23 cellular contexts compared by ENCODE assay signal in genomic region chr16:52742052-52742451, GRCh38.
DNase-seq lines count a peak whose midpoint lies in the region; ATAC-seq, FAIRE-seq and TF ChIP-seq lines count a peak whose summit lies in the region.
"Had no signal": no experiment of that assay in that cellular context is flagged by ENCODE, and none has a peak within 500 bp of the region (broad histone marks: within the 10 kb centered on the region; RNA-seq: fewer than 3 reads in every experiment).

No MANE protein-coding gene starts in this region.

- H3K4me3 Mint-ChIP-seq in activated T-cell treated with anti-CD3 and anti-CD28 coated beads, Interleukin-2, amount 50 U/mL, for 4 hours = no peak overlapping the region
- no peak overlapping the region for H3K4me3 Mint-ChIP-seq in T-helper 17 cell
- H3K4me3 Mint-ChIP-seq: B cell; CD8-positive, alpha-beta T cell; HFFc6 had no signal

- CTCF ChIA-PET in H1 (lab: Charles Lee; ENCODE audit: partially characterized antibody) = interaction anchor here (0.8 to 3.8 kb wide), 4 partner anchors 10 to 672 kb away, joined by 3 to 10 read pairs (median 7); no protein-coding TSS in a partner anchor

- no peak overlapping the region for H2AK5ac ChIP-seq in H1 (ENCODE audit: low read depth, low read length)

- no peaks in the 10 kb centered on the region for H3K23me2 ChIP-seq in H1 (ENCODE audit: low read depth, low read length)

- H2BK5ac ChIP-seq in H1 (ENCODE audit: low read depth, low read length) = peak overlapping the region; percentile 41; the same call in 1 of the 2 replicates

- no peak for TF ChIP-seq CTCF in H1 (IDR thresholded peaks at IDR 0.05; ENCODE audit: control extremely low read depth in 1 of 3, insufficient read depth in 1 of 3, low read depth in 1 of 3, low read length in 3 of 3)

- no peak overlapping the region for H2BK120ac ChIP-seq in H1 (replicated peaks; ENCODE audit: low read depth, low read length)

- no peak overlapping the region for H3K14ac ChIP-seq in H1 (ENCODE audit: insufficient read length)

- H2BK15ac ChIP-seq in H1 (ENCODE audit: low read length) = no peak overlapping the region

- 0 out of 2 replicates have a peak, but pooled peaks cover 3% of the 10 kb centered on the region for H3K9me3 ChIP-seq in HUES6 (ENCODE audit: control insufficient read depth, insufficient read depth, low read depth, low read length)
- no peaks in the 10 kb centered on the region for H3K9me3 ChIP-seq in H1 (ENCODE audit: insufficient read depth in 2 of 2, low read depth in 1 of 2, low read length in 1 of 2)
- no peaks in the 10 kb centered on the region for H3K9me3 ChIP-seq in iPS-20b (ENCODE audit: insufficient read depth, low read depth, low read length)
- no peaks in the 10 kb centered on the region for H3K9me3 ChIP-seq in T-helper 17 cell (ENCODE audit: control insufficient read depth, low read length, poor library complexity, severe bottlenecking)

- H3K36me3 ChIP-seq in HUES6 (ENCODE audit: control insufficient read depth, insufficient read depth, low read length) (no peaks in the 10 kb centered on the region), H1 (ENCODE audit: control insufficient read depth in 2 of 4, insufficient read depth in 4 of 4, low read length in 3 of 4) (no peaks in the 10 kb centered on the region), iPS-20b (ENCODE audit: insufficient read depth, low read depth, low read length) (no peaks in the 10 kb centered on the region)
- H3K36me3 ChIP-seq: BLaER1 treated with 17β-estradiol and CSF1 and Interleukin-3, amounts not matched to agents 10 nM and 100 nM had no signal

- H3K18ac ChIP-seq in H1 (ENCODE audit: extremely low read depth, low read length) = peak overlapping the region; percentile 36

- H4K8ac ChIP-seq in H1 (ENCODE audit: extremely low read depth, insufficient read depth, low read length) = no peak overlapping the region

- no peak overlapping the region for H3K56ac ChIP-seq in H1 (replicated peaks; ENCODE audit: insufficient read length, low read depth, low read length)

- no peaks in the 10 kb centered on the region for H3K27me3 ChIP-seq in HUES6 (ENCODE audit: control insufficient read depth, insufficient read depth, low read length)
- no peaks in the 10 kb centered on the region for H3K27me3 ChIP-seq in H1 (replicated peaks in 1 of 4; ENCODE audit: control insufficient read depth in 3 of 4, extremely low read depth in 1 of 4, insufficient read depth in 3 of 4, low read length in 3 of 4)
- H3K27me3 ChIP-seq in iPS-20b (ENCODE audit: insufficient read depth, low read length) = no peaks in the 10 kb centered on the region
- H3K27me3 ChIP-seq: BLaER1 treated with 17β-estradiol and CSF1 and Interleukin-3, amounts not matched to agents 10 nM and 100 nM had no signal

- H3K9ac ChIP-seq in HUES6 (ENCODE audit: low read length) = peak overlapping the region; percentile 38
- H3K9ac ChIP-seq in H1 (replicated peaks in 1 of 4; ENCODE audit: extremely low read depth in 1 of 4, low read depth in 3 of 4, low read length in 3 of 4) = no peak overlapping the region; a peak in 1 of 7 replicates
- peak overlapping the region; percentile 9; the same call in 1 of the 2 replicates for H3K9ac ChIP-seq in iPS-20b (ENCODE audit: low read depth, low read length)

- H3K27ac ChIP-seq in HUES6 (ENCODE audit: low read depth, low read length) (peak overlapping the region; percentile 90; the same call in 1 of the 2 replicates), H1 (ENCODE audit: low read depth, low read length) (no peak overlapping the region), iPS-20b (ENCODE audit: low read length) (no peak overlapping the region)
- H3K27ac ChIP-seq: 22Rv1, HL-60 had no signal

- no peaks in the 10 kb centered on the region for H3K79me1 ChIP-seq in H1 (ENCODE audit: low read depth, low read length)

- no peak for TF ChIP-seq RAD21 in H1 (IDR thresholded peaks at IDR 0.05 in 1 of 2, conservative IDR thresholded peaks at IDR 0.05 in 1 of 2; ENCODE audit: low read depth in 2 of 2, low read length in 2 of 2)

- no peaks in the 10 kb centered on the region for H4K20me1 ChIP-seq in H1 (replicated peaks in 1 of 2; ENCODE audit: control insufficient read depth in 1 of 2, insufficient read depth in 2 of 2, low read length in 2 of 2)
- H4K20me1 ChIP-seq: BLaER1 treated with 17β-estradiol and CSF1 and Interleukin-3, amounts not matched to agents 10 nM and 100 nM had no signal

- WGBS in H1 (ENCODE audit: extremely low coverage in 1 of 2, insufficient coverage in 1 of 2, insufficient read length in 1 of 2, insufficient replicate concordance in 2 of 2, low coverage in 1 of 2, low lambda C conversion rate in 2 of 2, missing lambda C conversion rate in 1 of 2), 2 experiments = 84% methylated on average over 8 of the region's 8 CpGs; no CpG with 5 or more reads in 1 of the 2 experiments

- no peak overlapping the region for H3K23ac ChIP-seq in H1 (ENCODE audit: insufficient read length)

- no peak for ATAC-seq in activated T-cell treated with anti-CD3 and anti-CD28 coated beads, Interleukin-2, amount 50 U/mL, for 4 hours
- no peak for ATAC-seq in T-helper 17 cell
- ATAC-seq: CD8-positive, alpha-beta T cell; HCT116 had no signal

- no peaks in the 10 kb centered on the region for H3K4me1 Mint-ChIP-seq in activated T-cell treated with anti-CD3 and anti-CD28 coated beads, Interleukin-2, amount 50 U/mL, for 4 hours (ENCODE audit: low read depth)
- peaks cover 2% of the 10 kb centered on the region for H3K4me1 Mint-ChIP-seq in T-helper 17 cell
- H3K4me1 Mint-ChIP-seq: B cell had no signal

- POLR2A ChIA-PET in H1 (lab: Charles Lee; ENCODE audit: partially characterized antibody) = no interaction called here

- H4K91ac ChIP-seq in H1 (replicated peaks; ENCODE audit: insufficient read length, low read length) = no peak overlapping the region

- no peak overlapping the region for H4K5ac ChIP-seq in H1 (ENCODE audit: insufficient read length, low read depth, low read length)

- TF ChIP-seq EP300 in H1 (IDR thresholded peaks at IDR 0.05; ENCODE audit: borderline replicate concordance in 1 of 2, low read depth in 2 of 2, low read length in 2 of 2) = no peak

- H3K4me2 ChIP-seq in H1 (ENCODE audit: insufficient read depth in 1 of 2, low read depth in 2 of 2, low read length in 2 of 2) = peak overlapping the region; percentile 45 to 51

- no peak overlapping the region for H3K27ac Mint-ChIP-seq in T-helper 17 cell
- H3K27ac Mint-ChIP-seq: B cell; CD8-positive, alpha-beta T cell; HFFc6 had no signal

- DNase-seq in ELF-1 (ENCODE audit: low read depth, low spot score) (peak; percentile 13), H1 (ENCODE audit: low read depth in 1 of 2, low spot score in 2 of 2) (peak in 1 of 2 experiments; percentile 47), cerebellum (ENCODE audit: low spot score) (no peak), T-helper 17 cell (no peak), dedifferentiated amniotic fluid mesenchymal stem cell (ENCODE audit: extremely low spot score) (no peak)
- DNase-seq in activated T-cell treated with anti-CD3 and anti-CD28 coated beads, Interleukin-2, amount 50 U/mL, for 4 hours = no peak
- DNase-seq: Calu3; CD8-positive, alpha-beta T cell; DMS53; DND-41; EL; HFFc6 had no signal

- no peak for TF ChIP-seq POLR2A in H1 (IDR thresholded peaks at IDR 0.05; ENCODE audit: control extremely low read depth in 1 of 2, low read depth in 2 of 2, low read length in 2 of 2)

- FAIRE-seq in H1 (lab: Jason Lieb, UNC) = no peak
- FAIRE-seq: G401.6, GM12891, GM19239, H54 had no signal

- peak overlapping the region; percentile 45; the same call in 1 of the 2 replicates for H2BK12ac ChIP-seq in H1 (ENCODE audit: low read depth, low read length)

- peak overlapping the region; percentile 6; the same call in 1 of the 2 replicates for H2BK20ac ChIP-seq in H1 (ENCODE audit: low read length)

- H3K4me1 ChIP-seq in HUES6 (ENCODE audit: control insufficient read depth, insufficient read depth, low read length) = peaks cover 20% of the 10 kb centered on the region
- H3K4me1 ChIP-seq in H1 (replicated peaks in 1 of 4; ENCODE audit: control insufficient read depth in 3 of 4, insufficient read depth in 4 of 4, low read length in 3 of 4) = peaks cover 4 to 12% (median 8%) of the 10 kb centered on the region in 4 experiments; a peak in 5 of 7 replicates
- H3K4me1 ChIP-seq in iPS-20b (ENCODE audit: insufficient read depth, low read length) = peaks cover 16% of the 10 kb centered on the region; the same call in 1 of the 2 replicates

- H3K4ac ChIP-seq in H1 (replicated peaks; ENCODE audit: insufficient read length, low read depth, low read length) = no peak overlapping the region

- H3K27me3 Mint-ChIP-seq in activated T-cell treated with anti-CD3 and anti-CD28 coated beads, Interleukin-2, amount 50 U/mL, for 4 hours (ENCODE audit: low read depth) = no peaks in the 10 kb centered on the region
- no peaks in the 10 kb centered on the region for H3K27me3 Mint-ChIP-seq in T-helper 17 cell
- H3K27me3 Mint-ChIP-seq: B cell had no signal

- H3K4me3 ChIP-seq in HUES6 (ENCODE audit: low read depth, low read length) (peak overlapping the region; percentile 23; the same call in 1 of the 2 replicates), H1 (ENCODE audit: extremely low read depth in 1 of 4, insufficient read depth in 2 of 4, low read depth in 3 of 4, low read length in 4 of 4) (no peak overlapping the region), iPS-20b (ENCODE audit: low read length) (peak overlapping the region; percentile 42; the same call in 1 of the 2 replicates)

- no peaks in the 10 kb centered on the region for H3K36me3 Mint-ChIP-seq in activated T-cell treated with anti-CD3 and anti-CD28 coated beads, Interleukin-2, amount 50 U/mL, for 4 hours (ENCODE audit: insufficient read depth)
- no peaks in the 10 kb centered on the region for H3K36me3 Mint-ChIP-seq in T-helper 17 cell (ENCODE audit: low read depth)
- H3K36me3 Mint-ChIP-seq: CD8-positive, alpha-beta T cell had no signal

- peaks cover 15% of the 10 kb centered on the region for H3K9me3 Mint-ChIP-seq in activated T-cell treated with anti-CD3 and anti-CD28 coated beads, Interleukin-2, amount 50 U/mL, for 4 hours

- peak overlapping the region; percentile 19; the same call in 1 of the 2 replicates for H2AFZ ChIP-seq in H1 (ENCODE audit: low read length)

- H3K79me2 ChIP-seq in H1 (ENCODE audit: control insufficient read depth in 1 of 2, insufficient read depth in 2 of 2, low read length in 2 of 2) = no peaks in the 10 kb centered on the region

TF ChIP-seq in H1, 55 proteins besides CTCF, POLR2A, EP300 and RAD21:
- no peak for TF ChIP-seq CHD2 (IDR thresholded peaks at IDR 0.05; ENCODE audit: low read length)
- TF ChIP-seq TAF7 (optimal IDR thresholded peaks at IDR 0.05; ENCODE audit: borderline replicate concordance, low read depth, low read length) = no peak
TF ChIP-seq in H1: peak in this region for 0.

Comparison
In these comparisons a context has a peak if more than half of its experiments do, and no peak if none do; other contexts are left out.
1. H3K4me3 ChIP-seq: peak in HUES6 (single experiment) and iPS-20b (single experiment); none in H1 (0 of 4).
2. H3K9ac ChIP-seq: peak in HUES6 (single experiment) and iPS-20b (single experiment); none in H1 (0 of 4).